Comparison of ENCODE assay signal across 12 cellular contexts in the genomic region with DNA sequence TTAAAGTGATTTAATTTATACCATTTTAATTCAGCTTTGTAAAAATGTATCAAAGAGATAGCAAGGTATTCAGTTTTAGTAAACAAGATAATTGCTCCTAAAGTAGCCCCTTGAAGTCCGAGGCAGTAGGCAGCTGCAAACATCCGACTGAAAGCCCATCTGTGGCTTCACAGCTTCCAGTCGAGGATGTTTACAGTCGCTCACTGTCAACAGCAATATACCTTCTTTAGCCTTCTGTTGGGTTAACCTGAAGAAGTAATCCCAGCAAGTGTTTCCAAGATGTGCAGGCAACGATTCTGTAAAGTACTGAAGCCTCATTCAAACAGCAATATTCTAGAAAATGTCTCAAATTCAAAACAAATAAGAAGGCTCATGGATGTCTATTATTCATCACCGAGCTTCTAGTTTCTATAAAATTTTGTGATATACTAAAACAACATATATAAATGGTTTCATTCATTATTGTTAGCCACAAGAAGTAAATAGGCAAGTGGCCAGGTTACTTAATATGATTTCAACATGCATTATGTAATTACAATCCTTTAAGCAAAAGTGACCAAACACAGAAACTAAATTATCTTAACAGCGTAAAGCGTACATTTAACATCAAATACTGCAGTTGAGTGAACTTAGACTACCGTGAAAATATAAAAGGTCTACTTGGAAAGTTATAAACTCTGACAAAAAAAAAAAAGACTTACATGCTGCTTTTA.
A peak's percentile ranks its signal among the peaks of the same experiment; 100 is the strongest.
DNase-seq lines count a peak whose midpoint lies in the region; ATAC-seq and TF ChIP-seq lines count a peak whose summit lies in the region.
"Had no signal": no experiment of that assay in that cellular context is flagged by ENCODE, and none has a peak within 500 bp of the region (broad histone marks: within the 10 kb centered on the region; RNA-seq: fewer than 3 reads in every experiment).

No MANE protein-coding gene starts in this region.

- TF ChIP-seq CTCF in right atrium auricular region (IDR thresholded peaks at IDR 0.05) (no peak), choroid plexus epithelial cell (conservative IDR thresholded peaks at IDR 0.05; ENCODE audit: low read depth, low read length) (no peak), lower lobe of right lung (IDR thresholded peaks at IDR 0.05) (no peak), upper lobe of left lung (IDR thresholded peaks at IDR 0.05) (no peak)

- DNase-seq in Right ventricle myocardium superior (no peak), right atrium auricular region (ENCODE audit: low spot score) (no peak), choroid plexus epithelial cell (ENCODE audit: low read depth) (no peak), lower lobe of right lung (no peak), upper lobe of left lung (no peak), GM19238 (ENCODE audit: insufficient read length, low spot score) (no peak), NCI-H1694 treated with DMSO at 0.1 percent for 48 hours (lab: John Stamatoyannopoulos, UW) (no peak), NOMO-1 (lab: John Stamatoyannopoulos, UW; ENCODE audit: unreplicated experiment in 2 of 2) (no peak)
- DNase-seq: activated T-cell treated with anti-CD3 and anti-CD28 coated beads, Interleukin-2, amount 50 U/mL, for 24 hours; midbrain; stimulated activated CD4-positive, alpha-beta T cell treated with anti-CD3 and anti-CD28 coated beads, Interleukin-4, amount 100 ng/mL, for 4 hours; T1000 had no signal

- WGBS in upper lobe of left lung, 2 donors: 25 to 39% methylated on average over 9 of the region's 9 CpGs

- H3K27ac ChIP-seq in right atrium auricular region (peak overlapping the region in 1 of 2 donors; percentile 57), lower lobe of right lung (peak overlapping the region; percentile 59), upper lobe of left lung (peak overlapping the region; percentile 67 to 79 (median 72))

- no peaks in the 10 kb centered on the region for H3K9me3 ChIP-seq in right atrium auricular region
- H3K9me3 ChIP-seq in lower lobe of right lung: no peaks in the 10 kb centered on the region
- H3K9me3 ChIP-seq in upper lobe of left lung: no peaks in the 10 kb centered on the region

- H3K4me1 ChIP-seq in right atrium auricular region: peaks cover 0 to 17% of the 10 kb centered on the region in 2 donors
- peaks cover 47% of the 10 kb centered on the region for H3K4me1 ChIP-seq in lower lobe of right lung
- peaks cover 31 to 47% (median 40%) of the 10 kb centered on the region in 4 donors for H3K4me1 ChIP-seq in upper lobe of left lung

- H3K4me3 ChIP-seq in right atrium auricular region (no peak overlapping the region), choroid plexus epithelial cell (ENCODE audit: low read depth, low read length) (peak overlapping the region; percentile 31), lower lobe of right lung (no peak overlapping the region), upper lobe of left lung (peak overlapping the region in 3 of 4 donors; percentile 8 to 19 (median 9))

- H3K27me3 ChIP-seq in right atrium auricular region: no peaks in the 10 kb centered on the region
- no peaks in the 10 kb centered on the region for H3K27me3 ChIP-seq in lower lobe of right lung (ENCODE audit: low read depth)
- H3K27me3 ChIP-seq in upper lobe of left lung: no peaks in the 10 kb centered on the region

- ATAC-seq in Right ventricle myocardium superior (ENCODE audit: poor library complexity): peak; percentile 41
- peak in 1 of 2 donors; percentile 58 for ATAC-seq in lower lobe of right lung
- ATAC-seq in upper lobe of left lung (ENCODE audit: low FRiP score in 2 of 2): no peak

- TF ChIP-seq POLR2A in upper lobe of left lung (IDR thresholded peaks at IDR 0.05): no peak

- intact Hi-C loops in Right ventricle myocardium superior (cut with DNase I) (no loop called here), lower lobe of right lung (cut with DNase I) (no loop called here)

- H3K36me3 ChIP-seq in right atrium auricular region (peaks cover 6% of the 10 kb centered on the region), lower lobe of right lung (peaks cover 5% of the 10 kb centered on the region), upper lobe of left lung (peaks cover 0 to 9% (median 1%) of the 10 kb centered on the region in 4 donors)

- TF ChIP-seq EP300 in upper lobe of left lung (IDR thresholded peaks at IDR 0.05): no peak

Comparison
In these comparisons a context has a peak if more than half of its experiments do, and no peak if none do; other contexts are left out.
1. H3K4me3 ChIP-seq: peak in choroid plexus epithelial cell (single experiment) and upper lobe of left lung (3 of 4); none in right atrium auricular region (0 of 2) and lower lobe of right lung (single experiment).